11 cellular contexts compared by ENCODE assay signal in genomic region chr10:33376976-33377657, GRCh38. TPM values are rescaled to one million over a fixed set of nuclear protein-coding genes. Genes with fewer than 3 reads are reported as not detected.
DNase-seq lines count a peak whose midpoint lies in the region; ATAC-seq and TF ChIP-seq lines count a peak whose summit lies in the region.
"Had no signal": no experiment of that assay in that cellular context is flagged by ENCODE, and none has a peak within 500 bp of the region (broad histone marks: within the 10 kb centered on the region; RNA-seq: fewer than 3 reads in every experiment).

No MANE protein-coding gene starts in this region.

- H3K9me3 Mint-ChIP-seq in activated T-cell treated with anti-CD3 and anti-CD28 coated beads, Interleukin-2, amount 50 U/mL, for 72 hours = no peaks in the 10 kb centered on the region
- no peaks in the 10 kb centered on the region for H3K9me3 Mint-ChIP-seq in activated CD8-positive, alpha-beta memory T cell treated with anti-CD3 and anti-CD28 coated beads, Interleukin-2, amount 10 ng/mL, durations not matched to agents 7 days and 5 days (ENCODE audit: low read depth)
- no peaks in the 10 kb centered on the region for H3K9me3 Mint-ChIP-seq in stimulated activated naive B cell treated with anti-CD40 and anti-IgM and Interleukin-4, amounts not matched to agents 10 μg/mL and 1 μg/mL and 100 μg/mL, for 72 hours
- H3K9me3 Mint-ChIP-seq: CD8-positive, alpha-beta T cell; memory B cell had no signal

- ATAC-seq in activated T-cell treated with anti-CD3 and anti-CD28 coated beads, Interleukin-2, amount 50 U/mL, for 72 hours (replicated peaks in 1 of 2) = peak; percentile 64 to 65
- no peak for ATAC-seq in activated CD8-positive, alpha-beta memory T cell treated with anti-CD3 and anti-CD28 coated beads, Interleukin-2, amount 10 ng/mL, durations not matched to agents 7 days and 5 days
- no peak for ATAC-seq in GM18873 (IDR thresholded peaks at IDR 0.05; ENCODE audit: low FRiP score, unreplicated experiment)
- ATAC-seq in stimulated activated naive B cell treated with anti-CD40 and anti-IgM and Interleukin-4, amounts not matched to agents 10 μg/mL and 1 μg/mL and 100 μg/mL, for 72 hours (replicated peaks) = no peak
- ATAC-seq: CD8-positive, alpha-beta T cell had no signal

- no peaks in the 10 kb centered on the region for H3K36me3 Mint-ChIP-seq in activated T-cell treated with anti-CD3 and anti-CD28 coated beads, Interleukin-2, amount 50 U/mL, for 72 hours (ENCODE audit: insufficient read depth in 2 of 2)
- no peaks in the 10 kb centered on the region for H3K36me3 Mint-ChIP-seq in activated CD8-positive, alpha-beta memory T cell treated with anti-CD3 and anti-CD28 coated beads, Interleukin-2, amount 10 ng/mL, durations not matched to agents 7 days and 5 days
- H3K36me3 Mint-ChIP-seq in stimulated activated naive B cell treated with anti-CD40 and anti-IgM and Interleukin-4, amounts not matched to agents 10 μg/mL and 1 μg/mL and 100 μg/mL, for 72 hours = no peaks in the 10 kb centered on the region
- H3K36me3 Mint-ChIP-seq: CD8-positive, alpha-beta T cell; memory B cell had no signal

- DNase-seq in A172 (ENCODE audit: low spot score) (peak; percentile 55), EH (ENCODE audit: low read depth) (peak; percentile 77), fibroblast of pulmonary artery (ENCODE audit: low read depth) (peak; percentile 71), NCI-H187 (lab: John Stamatoyannopoulos, UW) (no peak)
- no peak for DNase-seq in activated T-cell treated with anti-CD3 and anti-CD28 coated beads, Interleukin-2, amount 50 U/mL, for 72 hours
- DNase-seq in activated CD8-positive, alpha-beta memory T cell treated with anti-CD3 and anti-CD28 coated beads, Interleukin-2, amount 10 ng/mL, durations not matched to agents 7 days and 5 days = no peak
- DNase-seq in stimulated activated naive B cell treated with anti-CD40 and anti-IgM and Interleukin-4, amounts not matched to agents 10 μg/mL and 1 μg/mL and 100 μg/mL, for 72 hours = no peak
- DNase-seq: CD8-positive, alpha-beta T cell; NCI-H2029 had no signal

- H3K4me1 Mint-ChIP-seq in activated T-cell treated with anti-CD3 and anti-CD28 coated beads, Interleukin-2, amount 50 U/mL, for 72 hours (ENCODE audit: low read depth) = peaks cover 28% of the 10 kb centered on the region
- peaks cover 7% of the 10 kb centered on the region for H3K4me1 Mint-ChIP-seq in activated CD8-positive, alpha-beta memory T cell treated with anti-CD3 and anti-CD28 coated beads, Interleukin-2, amount 10 ng/mL, durations not matched to agents 7 days and 5 days
- no peaks in the 10 kb centered on the region for H3K4me1 Mint-ChIP-seq in stimulated activated naive B cell treated with anti-CD40 and anti-IgM and Interleukin-4, amounts not matched to agents 10 μg/mL and 1 μg/mL and 100 μg/mL, for 72 hours
- H3K4me1 Mint-ChIP-seq: memory B cell had no signal

- peak overlapping the region; percentile 74 for H3K27ac Mint-ChIP-seq in activated T-cell treated with anti-CD3 and anti-CD28 coated beads, Interleukin-2, amount 50 U/mL, for 72 hours
- no peak overlapping the region for H3K27ac Mint-ChIP-seq in activated CD8-positive, alpha-beta memory T cell treated with anti-CD3 and anti-CD28 coated beads, Interleukin-2, amount 10 ng/mL, durations not matched to agents 7 days and 5 days
- H3K27ac Mint-ChIP-seq in stimulated activated naive B cell treated with anti-CD40 and anti-IgM and Interleukin-4, amounts not matched to agents 10 μg/mL and 1 μg/mL and 100 μg/mL, for 72 hours = no peak overlapping the region
- H3K27ac Mint-ChIP-seq: CD8-positive, alpha-beta T cell; memory B cell had no signal

- CTCF ChIA-PET in activated CD8-positive, alpha-beta memory T cell treated with anti-CD3 and anti-CD28 coated beads, Interleukin-2, amount 10 ng/mL, durations not matched to agents 7 days and 5 days (lab: Charles Lee) = interaction anchor here (1.1 kb wide), 1 partner anchor 25 kb away, joined by 3 read pairs; no protein-coding TSS in a partner anchor

- no peak overlapping the region for H3K4me3 ChIP-seq in fibroblast of pulmonary artery (replicated peaks; ENCODE audit: low read depth, low read length)

- H3K27me3 Mint-ChIP-seq in activated T-cell treated with anti-CD3 and anti-CD28 coated beads, Interleukin-2, amount 50 U/mL, for 72 hours (ENCODE audit: low read depth) = peaks cover 28% of the 10 kb centered on the region
- no peaks in the 10 kb centered on the region for H3K27me3 Mint-ChIP-seq in activated CD8-positive, alpha-beta memory T cell treated with anti-CD3 and anti-CD28 coated beads, Interleukin-2, amount 10 ng/mL, durations not matched to agents 7 days and 5 days
- H3K27me3 Mint-ChIP-seq in stimulated activated naive B cell treated with anti-CD40 and anti-IgM and Interleukin-4, amounts not matched to agents 10 μg/mL and 1 μg/mL and 100 μg/mL, for 72 hours = peaks cover 0 to 4% of the 10 kb centered on the region in 2 donors

- peak overlapping the region; percentile 17 to 45 for H3K4me3 Mint-ChIP-seq in activated T-cell treated with anti-CD3 and anti-CD28 coated beads, Interleukin-2, amount 50 U/mL, for 72 hours
- H3K4me3 Mint-ChIP-seq in activated CD8-positive, alpha-beta memory T cell treated with anti-CD3 and anti-CD28 coated beads, Interleukin-2, amount 10 ng/mL, durations not matched to agents 7 days and 5 days = no peak overlapping the region
- H3K4me3 Mint-ChIP-seq in stimulated activated naive B cell treated with anti-CD40 and anti-IgM and Interleukin-4, amounts not matched to agents 10 μg/mL and 1 μg/mL and 100 μg/mL, for 72 hours = no peak overlapping the region
- H3K4me3 Mint-ChIP-seq: CD8-positive, alpha-beta T cell; memory B cell had no signal

- no peak for TF ChIP-seq CTCF in fibroblast of pulmonary artery (IDR thresholded peaks at IDR 0.05; ENCODE audit: low read length, missing control alignments)

RNA-seq across cellular contexts. Expression of gene NRP1, which starts 42.6 kb away (rescaled TPM):
- total RNA-seq in A172 (2014; rRNA removed; shearing (Covaris generic)) = 134 and 136 TPM in 2 replicates
- total RNA-seq in activated T-cell treated with anti-CD3 and anti-CD28 coated beads, Interleukin-2, amount 50 U/mL, for 72 hours = under 1 TPM; 0.72 to 0.84 TPM
- total RNA-seq in activated CD8-positive, alpha-beta memory T cell treated with anti-CD3 and anti-CD28 coated beads, Interleukin-2, amount 10 ng/mL, durations not matched to agents 7 days and 5 days = 1 to 10 TPM in 1 of 2 experiments, under 1 TPM in 1; 0.55 to 2.0 TPM
- total RNA-seq: CD8-positive, alpha-beta T cell had no signal

Comparison
In these comparisons a context has a peak if more than half of its experiments do, and no peak if none do; other contexts are left out.
1. DNase-seq: peak in A172 (single experiment), EH (single experiment) and fibroblast of pulmonary artery (single experiment); none in activated T-cell treated with anti-CD3 and anti-CD28 coated beads, Interleukin-2, amount 50 U/mL, for 72 hours (0 of 2), activated CD8-positive, alpha-beta memory T cell treated with anti-CD3 and anti-CD28 coated beads, Interleukin-2, amount 10 ng/mL, durations not matched to agents 7 days and 5 days (single experiment), stimulated activated naive B cell treated with anti-CD40 and anti-IgM and Interleukin-4, amounts not matched to agents 10 μg/mL and 1 μg/mL and 100 μg/mL, for 72 hours (single experiment) and NCI-H187 (0 of 2).
2. ATAC-seq: peak in activated T-cell treated with anti-CD3 and anti-CD28 coated beads, Interleukin-2, amount 50 U/mL, for 72 hours (2 of 2); none in activated CD8-positive, alpha-beta memory T cell treated with anti-CD3 and anti-CD28 coated beads, Interleukin-2, amount 10 ng/mL, durations not matched to agents 7 days and 5 days (single experiment), GM18873 (single experiment) and stimulated activated naive B cell treated with anti-CD40 and anti-IgM and Interleukin-4, amounts not matched to agents 10 μg/mL and 1 μg/mL and 100 μg/mL, for 72 hours (0 of 2).
3. H3K4me3 Mint-ChIP-seq: peak in activated T-cell treated with anti-CD3 and anti-CD28 coated beads, Interleukin-2, amount 50 U/mL, for 72 hours (2 of 2); none in activated CD8-positive, alpha-beta memory T cell treated with anti-CD3 and anti-CD28 coated beads, Interleukin-2, amount 10 ng/mL, durations not matched to agents 7 days and 5 days (single experiment) and stimulated activated naive B cell treated with anti-CD40 and anti-IgM and Interleukin-4, amounts not matched to agents 10 μg/mL and 1 μg/mL and 100 μg/mL, for 72 hours (0 of 2).
4. RNA of gene NRP1, which starts 42.6 kb away (total RNA-seq): 134 to 136 TPM in A172; 0.55 to 2.0 TPM in activated CD8-positive, alpha-beta memory T cell treated with anti-CD3 and anti-CD28 coated beads, Interleukin-2, amount 10 ng/mL, durations not matched to agents 7 days and 5 days and 0.72 to 0.84 TPM in activated T-cell treated with anti-CD3 and anti-CD28 coated beads, Interleukin-2, amount 50 U/mL, for 72 hours; every median in the first group is over 10 times any median in the second.